In the genomic region with DNA sequence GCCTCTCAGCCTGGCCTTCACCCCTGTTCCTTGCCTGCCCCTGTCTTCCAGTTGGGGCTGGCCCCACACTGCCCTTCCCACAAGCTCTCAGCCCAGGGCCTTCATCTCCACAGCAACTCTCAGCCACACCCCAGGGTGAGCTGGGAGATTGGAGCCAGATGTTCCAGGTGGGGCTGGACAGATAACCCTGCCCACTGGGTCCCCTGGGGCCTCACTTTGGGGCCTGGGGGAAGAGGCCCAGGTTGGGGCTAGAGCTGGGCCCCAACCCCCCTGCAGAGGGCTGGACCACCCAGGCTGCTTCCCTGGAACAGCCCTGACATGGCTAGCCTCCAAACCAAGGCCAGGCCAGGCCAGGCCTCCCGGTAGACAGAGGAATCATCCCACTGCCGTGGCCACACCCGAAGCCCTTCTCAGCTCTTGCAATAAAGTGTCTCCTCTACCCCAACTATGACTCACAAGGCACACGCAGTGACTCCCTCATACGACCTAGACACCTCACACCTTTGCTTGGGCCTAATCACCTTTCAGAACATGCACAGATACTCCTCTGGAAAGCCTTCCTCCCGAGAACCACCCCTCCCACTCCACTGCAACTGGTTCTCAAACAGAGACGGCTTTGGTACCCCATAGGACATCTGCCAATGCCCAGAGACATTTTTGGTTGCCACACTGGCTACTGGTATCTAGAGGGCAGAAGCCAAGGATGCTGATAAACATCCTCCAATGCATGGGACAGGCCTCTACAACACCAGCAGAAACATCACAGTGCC, we compare ENCODE assay signal across 9 cellular contexts. TPM values are rescaled to one million over a fixed set of nuclear protein-coding genes. Genes with fewer than 3 reads are reported as not detected.
DNase-seq lines count a peak whose midpoint lies in the region; ATAC-seq, FAIRE-seq and TF ChIP-seq lines count a peak whose summit lies in the region.
"Had no signal": no experiment of that assay in that cellular context is flagged by ENCODE, and none has a peak within 500 bp of the region (broad histone marks: within the 10 kb centered on the region; RNA-seq: fewer than 3 reads in every experiment).

No MANE protein-coding gene starts in this region.

- intact Hi-C loops in Calu3 (cut with micrococcal nuclease; ENCODE audit: unreplicated experiment) = no loop called here
- intact Hi-C loops in thyroid gland (cut with DNase I) = no loop called here

- H2AFZ ChIP-seq in astrocyte (ENCODE audit: low read depth, low read length) = no peak overlapping the region

- peaks cover 16% of the 10 kb centered on the region for H3K36me3 ChIP-seq in astrocyte (ENCODE audit: insufficient read depth, low read length)
- H3K36me3 ChIP-seq in mucosa of rectum (ENCODE audit: control insufficient read depth in 2 of 2, insufficient read depth in 2 of 2, low read length in 2 of 2) = peaks cover 0 to 3% of the 10 kb centered on the region in 2 donors
- H3K36me3 ChIP-seq in thyroid gland = no peaks in the 10 kb centered on the region

- peaks cover 43% of the 10 kb centered on the region for H3K4me1 ChIP-seq in astrocyte (ENCODE audit: insufficient read depth, low read length)
- H3K4me1 ChIP-seq in mucosa of rectum (ENCODE audit: control insufficient read depth in 2 of 2, insufficient read depth in 2 of 2, low read length in 2 of 2) = peaks cover 71 to 96% of the 10 kb centered on the region in 2 donors
- peaks cover 50 to 71% of the 10 kb centered on the region in 2 donors for H3K4me1 ChIP-seq in thyroid gland

- ATAC-seq in HG03469 (IDR thresholded peaks at IDR 0.05; ENCODE audit: unreplicated experiment) (no peak), HG03378 (IDR thresholded peaks at IDR 0.05; ENCODE audit: unreplicated experiment) (no peak)

- CTCF ChIA-PET in Calu3 (lab: Charles Lee) = interaction anchor here (1.0 to 3.3 kb wide), 3 partner anchors 14 to 137 kb away, joined by 3 to 19 read pairs (median 14); no protein-coding TSS in a partner anchor

- peaks cover 33% of the 10 kb centered on the region for H4K20me1 ChIP-seq in astrocyte (ENCODE audit: insufficient read depth, low read length)

- H3K27ac Mint-ChIP-seq in Calu3 (ENCODE audit: unreplicated experiment) (peak overlapping the region; percentile 87), astrocyte (ENCODE audit: unreplicated experiment) (peak overlapping the region; percentile 85)

- peaks cover 90% of the 10 kb centered on the region for H3K4me1 Mint-ChIP-seq in Calu3 (ENCODE audit: low read depth, unreplicated experiment)
- peaks cover 69% of the 10 kb centered on the region for H3K4me1 Mint-ChIP-seq in astrocyte (ENCODE audit: low read depth, unreplicated experiment)

- peaks cover 86% of the 10 kb centered on the region for H3K36me3 Mint-ChIP-seq in Calu3 (ENCODE audit: insufficient read depth, unreplicated experiment)
- peaks cover 56% of the 10 kb centered on the region for H3K36me3 Mint-ChIP-seq in astrocyte (ENCODE audit: low read depth, unreplicated experiment)

- H3K27me3 ChIP-seq in astrocyte (ENCODE audit: insufficient read depth, low read length) (no peaks in the 10 kb centered on the region), mucosa of rectum (ENCODE audit: control insufficient read depth in 2 of 2, insufficient read depth in 2 of 2, low read length in 2 of 2) (no peaks in the 10 kb centered on the region), thyroid gland (no peaks in the 10 kb centered on the region)
- H3K27me3 ChIP-seq: tibial artery had no signal

- peak overlapping the region; percentile 35 for H3K4me2 ChIP-seq in astrocyte (ENCODE audit: low read length)

- peaks cover 89% of the 10 kb centered on the region for H3K79me2 ChIP-seq in astrocyte (ENCODE audit: insufficient read depth, low read length)

- H3K9me3 Mint-ChIP-seq in Calu3 (ENCODE audit: low read depth, unreplicated experiment) (no peaks in the 10 kb centered on the region), astrocyte (ENCODE audit: unreplicated experiment) (no peaks in the 10 kb centered on the region)

- H3K4me3 Mint-ChIP-seq in Calu3 (ENCODE audit: low read depth, unreplicated experiment) (peak overlapping the region; percentile 50), astrocyte (ENCODE audit: unreplicated experiment) (peak overlapping the region; percentile 37)

- 73 to 89% methylated on average over 5 to 7 of the region's 7 CpGs for WGBS in thyroid gland, 2 donors

- FAIRE-seq in astrocyte (lab: Jason Lieb, UNC) = peak; percentile 26

- TF ChIP-seq CTCF in Calu3 (IDR thresholded peaks at IDR 0.05; ENCODE audit: unreplicated experiment) (no peak), astrocyte (IDR thresholded peaks at IDR 0.05; ENCODE audit: insufficient read depth, low read depth, low read length) (no peak), thyroid gland (IDR thresholded peaks at IDR 0.05) (no peak)

- H3K27ac ChIP-seq in astrocyte (ENCODE audit: low read depth, low read length) = peak overlapping the region; percentile 33
- H3K27ac ChIP-seq in mucosa of rectum (ENCODE audit: low read depth in 2 of 2, low read length in 2 of 2) = peak overlapping the region; percentile 85 to 87
- no peak overlapping the region for H3K27ac ChIP-seq in thyroid gland
- H3K27ac ChIP-seq: tibial artery had no signal

- no TSS peak for BruUV-seq in Calu3 (replicated peaks; lab: Mats Ljungman, UMichigan)

- H3K27me3 Mint-ChIP-seq in Calu3 (ENCODE audit: unreplicated experiment) = no peaks in the 10 kb centered on the region
- no peaks in the 10 kb centered on the region for H3K27me3 Mint-ChIP-seq in astrocyte (ENCODE audit: low read depth, unreplicated experiment)

- peak overlapping the region; percentile 6 for H3K9ac ChIP-seq in astrocyte (ENCODE audit: low read length)
- H3K9ac ChIP-seq in mucosa of rectum (ENCODE audit: low read depth in 1 of 2, low read length in 2 of 2) = peak overlapping the region; percentile 8 to 62

- H3K4me3 ChIP-seq in astrocyte (ENCODE audit: insufficient read depth, low read depth, low read length) (no peak overlapping the region), mucosa of rectum (ENCODE audit: low read length in 2 of 2) (peak overlapping the region in 1 of 2 donors; percentile 3), thyroid gland (replicated peaks in 1 of 3) (no peak overlapping the region)
- H3K4me3 ChIP-seq: tibial artery had no signal

- DNase-seq in Calu3 (peak; percentile 35), NOMO-1 (lab: John Stamatoyannopoulos, UW; ENCODE audit: unreplicated experiment in 2 of 2) (peak; percentile 36 to 47), astrocyte (ENCODE audit: low read depth) (peak; percentile 60), thyroid gland (no peak), hippocampal formation (lab: John Stamatoyannopoulos, UW) (no peak)

- TF ChIP-seq POLR2A in thyroid gland (IDR thresholded peaks at IDR 0.05) = no peak

- H3K9me3 ChIP-seq in astrocyte (ENCODE audit: insufficient read depth, low read depth, low read length) (no peaks in the 10 kb centered on the region), mucosa of rectum (ENCODE audit: control insufficient read depth in 2 of 2, low read length in 2 of 2) (no peaks in the 10 kb centered on the region), thyroid gland (no peaks in the 10 kb centered on the region)
- H3K9me3 ChIP-seq: tibial artery had no signal

RNA-seq across cellular contexts. Expression of a gene that starts 22.2 kb away (rescaled TPM):
- total RNA-seq in Calu3 (2022) (163 and 183 TPM in 2 replicates), astrocyte (506 and 521 TPM in 2 replicates), thyroid gland (100 to 1,000 TPM in 2 of 4 donors, 10 to 100 TPM in 2; 15.0 to 208 (median 91.4) TPM)

Comparison
In these comparisons a context has a peak if more than half of its experiments do, and no peak if none do; other contexts are left out.
1. DNase-seq: peak in Calu3 (single experiment), NOMO-1 (2 of 2) and astrocyte (single experiment); none in thyroid gland (0 of 2) and hippocampal formation (0 of 2).
2. H3K27ac ChIP-seq: peak in astrocyte (single experiment) and mucosa of rectum (2 of 2); none in thyroid gland (0 of 3).